Comparison of ENCODE assay signal across 8 cellular contexts in genomic region chr3:112582242-112582874, GRCh38. TPM values are rescaled to one million over a fixed set of nuclear protein-coding genes. Genes with fewer than 3 reads are reported as not detected.
DNase-seq lines count a peak whose midpoint lies in the region; ATAC-seq and TF ChIP-seq lines count a peak whose summit lies in the region.

No MANE protein-coding gene starts in this region.

- H2AK5ac ChIP-seq in H9 (ENCODE audit: insufficient read length, low read length): no peak overlapping the region

- H3K4me1 ChIP-seq in H9 (ENCODE audit: insufficient read depth, low read length): no peaks in the 10 kb centered on the region

- H3K4me3 Mint-ChIP-seq in H9 (no peak overlapping the region), type B pancreatic cell (no peak overlapping the region)
- H3K4me3 Mint-ChIP-seq in activated naive CD8-positive, alpha-beta T cell treated with anti-CD3 and anti-CD28 coated beads for 36 hours: no peak overlapping the region

- H2BK20ac ChIP-seq in H9 (ENCODE audit: low read depth, low read length, poor library complexity, severe bottlenecking): no peak overlapping the region

- H3K23me2 ChIP-seq in H9 (ENCODE audit: insufficient read length, low read depth, low read length, poor library complexity, severe bottlenecking): no peaks in the 10 kb centered on the region

- H2BK5ac ChIP-seq in H9 (ENCODE audit: insufficient read length, low read length): no peak overlapping the region

- H3K14ac ChIP-seq in H9 (ENCODE audit: insufficient read depth, low read length): no peak overlapping the region

- no peak overlapping the region for H2AFZ ChIP-seq in H9 (ENCODE audit: low read length)

- no peak overlapping the region for H4K5ac ChIP-seq in H9 (ENCODE audit: insufficient read length, low read depth, low read length)

- H3K27ac Mint-ChIP-seq in H9 (no peak overlapping the region), type B pancreatic cell (no peak overlapping the region)
- H3K27ac Mint-ChIP-seq in activated naive CD8-positive, alpha-beta T cell treated with anti-CD3 and anti-CD28 coated beads for 36 hours: no peak overlapping the region

- H4K20me1 ChIP-seq in H9 (ENCODE audit: control insufficient read depth, insufficient read depth, insufficient read length): no peaks in the 10 kb centered on the region

- H4K8ac ChIP-seq in H9 (replicated peaks; ENCODE audit: insufficient read length, low read depth, low read length): no peak overlapping the region

- H3K27ac ChIP-seq in H9 (ENCODE audit: insufficient read length, low read depth, low read length): no peak overlapping the region

- no peak overlapping the region for H3K4me2 ChIP-seq in H9 (ENCODE audit: insufficient read depth, insufficient read length, low read length)

- no peak overlapping the region for H3T11ph ChIP-seq in H9 (ENCODE audit: low read length)

- H3K23ac ChIP-seq in H9 (ENCODE audit: insufficient read length, low read depth, low read length): no peak overlapping the region

- H2BK12ac ChIP-seq in H9 (ENCODE audit: insufficient read length, low read depth, low read length): no peak overlapping the region

- H3K9me3 ChIP-seq in H9 (ENCODE audit: control insufficient read depth, low read depth, low read length): no peaks in the 10 kb centered on the region

- H3K9ac ChIP-seq in H9 (ENCODE audit: extremely low read depth, insufficient read length, low read length): no peak overlapping the region

- no peak overlapping the region for H3K56ac ChIP-seq in H9 (ENCODE audit: insufficient read length, low read depth, low read length)

- ATAC-seq in HG02840 (IDR thresholded peaks at IDR 0.05; ENCODE audit: low FRiP score, unreplicated experiment) (no peak), GM21367 (IDR thresholded peaks at IDR 0.05; ENCODE audit: unreplicated experiment) (no peak)

- WGBS in H9 (ENCODE audit: extremely low coverage, insufficient read length, low lambda C conversion rate): no CpG with 5 or more reads among the region's 2 CpGs

- H3K27me3 Mint-ChIP-seq in H9 (ENCODE audit: low read depth): no peaks in the 10 kb centered on the region
- no peaks in the 10 kb centered on the region for H3K27me3 Mint-ChIP-seq in activated naive CD8-positive, alpha-beta T cell treated with anti-CD3 and anti-CD28 coated beads for 36 hours
- H3K27me3 Mint-ChIP-seq in type B pancreatic cell: no peaks in the 10 kb centered on the region

- no peak overlapping the region for H3K18ac ChIP-seq in H9 (ENCODE audit: insufficient read length, low read depth, low read length)

- H4K91ac ChIP-seq in H9 (ENCODE audit: insufficient read length, low read depth, low read length): no peak overlapping the region

- H3K4ac ChIP-seq in H9 (ENCODE audit: low read depth, low read length): no peak overlapping the region

- TF ChIP-seq CTCF in H9 (conservative IDR thresholded peaks at IDR 0.05) (peak; percentile 75), type B pancreatic cell (conservative IDR thresholded peaks at IDR 0.05) (peak; percentile 81)

- DNase-seq in DMS 273 treated with DMSO at 0.1 percent for 48 hours (lab: John Stamatoyannopoulos, UW) (peak; percentile 25), H9 (peak; percentile 28), NCI-H82 treated with DMSO at 0.1 percent for 48 hours (lab: John Stamatoyannopoulos, UW; ENCODE audit: unreplicated experiment) (peak; percentile 4), left kidney (ENCODE audit: low read depth, low spot score) (peak; percentile 77), type B pancreatic cell (ENCODE audit: extremely low spot score, unreplicated experiment) (no peak)
- peak; percentile 18 for DNase-seq in activated naive CD8-positive, alpha-beta T cell treated with anti-CD3 and anti-CD28 coated beads for 36 hours

- H3K36me3 Mint-ChIP-seq in H9 (ENCODE audit: insufficient read depth in 1 of 3, low read depth in 3 of 3) (peaks cover 0 to 31% (median 25%) of the 10 kb centered on the region in 3 experiments; a peak in 5 of 7 replicates), type B pancreatic cell (peaks cover 5% of the 10 kb centered on the region)
- peaks cover 9% of the 10 kb centered on the region for H3K36me3 Mint-ChIP-seq in activated naive CD8-positive, alpha-beta T cell treated with anti-CD3 and anti-CD28 coated beads for 36 hours

- no peak overlapping the region for H2BK15ac ChIP-seq in H9 (ENCODE audit: low read depth, low read length)

- no peak overlapping the region for H2BK120ac ChIP-seq in H9 (ENCODE audit: low read depth, low read length, poor library complexity, severe bottlenecking)

- peaks cover 3 to 24% of the 10 kb centered on the region in 2 experiments; a peak in 3 of 4 replicates for H3K4me1 Mint-ChIP-seq in H9
- peaks cover 5% of the 10 kb centered on the region for H3K4me1 Mint-ChIP-seq in activated naive CD8-positive, alpha-beta T cell treated with anti-CD3 and anti-CD28 coated beads for 36 hours
- peaks cover 4% of the 10 kb centered on the region for H3K4me1 Mint-ChIP-seq in type B pancreatic cell (ENCODE audit: unreplicated experiment)

- no peaks in the 10 kb centered on the region for H3K79me1 ChIP-seq in H9 (ENCODE audit: insufficient read depth, low read depth, low read length, poor library complexity, severe bottlenecking)

- H3K9me3 Mint-ChIP-seq in H9: no peaks in the 10 kb centered on the region
- no peaks in the 10 kb centered on the region for H3K9me3 Mint-ChIP-seq in activated naive CD8-positive, alpha-beta T cell treated with anti-CD3 and anti-CD28 coated beads for 36 hours
- no peaks in the 10 kb centered on the region for H3K9me3 Mint-ChIP-seq in type B pancreatic cell

- H3K27me3 ChIP-seq in H9 (ENCODE audit: insufficient read depth, low read length): no peaks in the 10 kb centered on the region

- no peaks in the 10 kb centered on the region for H3K79me2 ChIP-seq in H9 (ENCODE audit: insufficient read depth, low read length)

RNA-seq across cellular contexts. Expression of gene SLC35A5, which starts 20.5 kb away (rescaled TPM):
- total RNA-seq in H9 (2021) (40.0 and 44.9 TPM in 2 replicates), type B pancreatic cell (ENCODE audit: low replicate concordance) (23.9 and 31.6 TPM in 2 replicates)
- 10 to 100 TPM; 15.2 to 17.4 TPM for total RNA-seq in activated naive CD8-positive, alpha-beta T cell treated with anti-CD3 and anti-CD28 coated beads for 36 hours

RNA-seq across cellular contexts. Expression of gene ATG3, which starts 20.6 kb away (rescaled TPM):
- total RNA-seq in H9 (2021) (59.3 and 60.7 TPM in 2 replicates), type B pancreatic cell (ENCODE audit: low replicate concordance) (32.5 and 35.3 TPM in 2 replicates)
- 10 to 100 TPM; 76.8 to 76.9 TPM for total RNA-seq in activated naive CD8-positive, alpha-beta T cell treated with anti-CD3 and anti-CD28 coated beads for 36 hours

RNA-seq across cellular contexts. Expression of gene CCDC80, which starts 58.6 kb away (rescaled TPM):
- total RNA-seq in H9 (2021) (4.6 and 5.4 TPM in 2 replicates), type B pancreatic cell (ENCODE audit: low replicate concordance) (169 and 174 TPM in 2 replicates)
- total RNA-seq in activated naive CD8-positive, alpha-beta T cell treated with anti-CD3 and anti-CD28 coated beads for 36 hours: not detected

Comparison
In these comparisons a context has a peak if more than half of its experiments do, and no peak if none do; other contexts are left out.
1. RNA of gene CCDC80, which starts 58.6 kb away (total RNA-seq): 169 to 174 TPM in type B pancreatic cell; 4.6 to 5.4 TPM in H9 and not detected in activated naive CD8-positive, alpha-beta T cell treated with anti-CD3 and anti-CD28 coated beads for 36 hours; every median in the first group is over 10 times any median in the second.